Comparison of ENCODE assay signal across 7 cellular contexts in the genomic region with DNA sequence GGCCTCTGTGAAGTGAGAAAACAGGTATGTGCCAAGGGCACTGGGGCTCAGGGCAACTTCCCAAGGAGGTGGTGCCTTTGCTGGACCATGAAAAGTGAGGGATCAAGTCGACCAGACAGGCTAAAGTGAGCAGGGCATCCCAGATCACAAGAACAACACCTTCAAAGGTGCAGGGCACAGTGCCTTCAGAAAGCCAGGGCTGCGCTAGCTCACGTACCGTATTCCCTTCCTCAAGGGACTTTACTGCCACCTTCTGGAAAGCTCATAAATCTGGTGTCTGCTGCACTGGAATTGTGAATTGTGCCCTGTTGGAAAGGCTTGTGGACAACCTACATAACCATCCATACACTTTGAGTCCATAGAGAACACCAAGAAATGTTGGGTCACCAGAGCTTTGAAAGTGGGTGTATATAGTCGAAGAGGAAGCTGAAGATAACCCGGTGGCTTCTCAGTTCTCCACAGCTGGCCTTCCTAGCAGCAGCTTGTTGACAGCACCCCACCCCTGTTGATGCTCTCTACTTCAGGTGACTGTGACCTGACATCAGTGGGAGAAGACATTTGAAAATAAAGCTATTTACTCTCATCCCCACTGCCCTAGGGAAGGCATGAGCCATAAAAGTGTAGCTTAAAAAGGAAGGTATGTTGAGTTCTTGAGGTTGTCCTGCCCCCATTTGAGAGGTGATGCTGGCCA. TPM values are rescaled to one million over a fixed set of nuclear protein-coding genes. Genes with fewer than 3 reads are reported as not detected.
A peak's percentile ranks its signal among the peaks of the same experiment; 100 is the strongest.
DNase-seq lines count a peak whose midpoint lies in the region; ATAC-seq and TF ChIP-seq lines count a peak whose summit lies in the region.

No MANE protein-coding gene starts in this region.

- H3K27me3 ChIP-seq in PC-9 (ENCODE audit: insufficient read depth, low read depth), result peaks cover 22% of the 10 kb centered on the region

- H3K4me2 ChIP-seq in PC-9, result no peak overlapping the region

- ATAC-seq in HG02970 (IDR thresholded peaks at IDR 0.05; ENCODE audit: low FRiP score, unreplicated experiment), result no peak

- no TSS peak for BruUV-seq in PC-9 (replicated peaks; lab: Mats Ljungman, UMichigan)

- DNase-seq in Daoy (ENCODE audit: low read depth) (peak; percentile 67), Kasumi-1 (lab: John Stamatoyannopoulos, UW) (peak; percentile 64 to 79), PC-9 (peak; percentile 30 to 39), dermis blood vessel endothelial cell (peak; percentile 81), midbrain (lab: John Stamatoyannopoulos, UW) (peak; percentile 68), GM20000 (ENCODE audit: low spot score) (no peak)

- H4K20me1 ChIP-seq in PC-9 (ENCODE audit: insufficient read depth), result no peaks in the 10 kb centered on the region

- CTCF ChIA-PET in PC-9 (lab: Charles Lee), result interaction anchor here (0.6 to 1.9 kb wide), 5 partner anchors 51 to 1059 kb away, joined by 3 to 8 read pairs (median 3); no protein-coding TSS in a partner anchor

- H3K4me1 ChIP-seq in PC-9 (replicated peaks; ENCODE audit: insufficient read depth), result no peaks in the 10 kb centered on the region

- H3F3A ChIP-seq in PC-9 (ENCODE audit: insufficient read depth, low read depth), result no peaks in the 10 kb centered on the region

- H2AFZ ChIP-seq in PC-9, result no peak overlapping the region

- intact Hi-C loops in PC-9 (cut with micrococcal nuclease; ENCODE audit: unreplicated experiment), result loop anchor here (5.0 kb wide), 3 partner anchors 402 to 997 kb away; a partner anchor contains a TSS

- no peak overlapping the region for H3K27ac ChIP-seq in PC-9

- H3K36me3 ChIP-seq in PC-9 (ENCODE audit: low read depth), result no peaks in the 10 kb centered on the region

- H3K9me3 ChIP-seq in PC-9 (ENCODE audit: insufficient read depth, low read depth), result no peaks in the 10 kb centered on the region

- TF ChIP-seq CTCF in PC-9 (conservative IDR thresholded peaks at IDR 0.05) (peak; percentile 61), GM20000 (IDR thresholded peaks at IDR 0.05; ENCODE audit: extremely low read depth, missing control alignments) (no peak)

- no peaks in the 10 kb centered on the region for H3K79me2 ChIP-seq in PC-9 (ENCODE audit: low read depth)

- no peak overlapping the region for H3K4me3 ChIP-seq in PC-9

- no peaks in the 10 kb centered on the region for H3K9me2 ChIP-seq in PC-9 (ENCODE audit: insufficient read depth)

- POLR2A ChIA-PET in PC-9 (lab: Charles Lee; ENCODE audit: unreplicated experiment), result interaction anchor here (0.7 kb wide), 1 partner anchor 369 kb away, joined by 4 read pairs; no protein-coding TSS in a partner anchor

RNA-seq across cellular contexts. Expression of a gene that starts 24.5 kb away (rescaled TPM):
- 0.09 TPM in 1 of 2 replicates, not detected in the other for total RNA-seq in Daoy (2014; rRNA removed; shearing (Covaris generic))
- total RNA-seq in PC-9 (2021), result not detected in 2 replicates
- total RNA-seq in dermis blood vessel endothelial cell, result 0.74 and 1.2 TPM in 2 replicates
